1 cellular context compared by ENCODE assay signal in the genomic region with DNA sequence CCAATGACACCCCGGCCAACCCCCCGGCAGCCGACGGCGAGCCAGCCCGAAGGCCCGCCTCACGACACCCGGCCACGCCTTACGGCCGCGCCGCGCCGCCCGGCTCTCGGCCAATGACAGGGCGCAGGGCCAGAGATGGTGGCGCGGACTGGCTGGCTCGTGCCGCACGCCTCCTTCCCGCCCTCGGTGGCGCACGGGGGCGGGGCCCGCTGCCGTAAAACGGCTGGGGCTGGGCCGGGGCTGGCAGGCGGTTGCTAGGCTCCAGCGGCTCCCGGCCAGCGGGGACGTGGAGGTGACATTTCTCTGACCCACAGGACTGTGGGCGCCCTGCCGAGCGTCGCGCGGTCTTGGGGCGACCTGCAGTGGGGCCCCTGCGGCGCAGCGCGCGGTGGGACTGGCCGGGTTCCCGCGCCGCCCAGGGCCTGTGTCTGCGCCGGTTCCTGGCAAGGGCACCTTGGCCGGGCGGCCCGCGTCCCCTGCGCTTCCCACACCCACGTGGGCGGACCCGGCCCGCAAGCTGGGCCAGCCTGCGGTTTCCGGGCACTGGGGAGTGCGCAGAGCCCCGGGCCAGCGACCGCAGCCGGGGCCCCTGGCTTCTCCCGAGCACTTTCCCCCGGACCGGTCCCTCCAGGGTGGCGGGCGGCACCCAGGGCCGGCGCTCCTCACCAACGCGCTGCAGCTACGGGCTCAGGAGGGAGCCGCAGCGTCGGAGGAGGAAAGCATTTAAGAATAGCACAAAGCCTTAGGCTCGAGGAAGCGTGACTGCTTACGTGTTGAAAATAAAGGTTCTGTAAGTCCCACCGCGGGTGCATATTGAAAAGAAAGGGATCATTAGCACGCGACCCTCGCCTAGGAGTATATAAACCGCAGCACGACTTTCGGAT.
A peak's percentile ranks its signal among the peaks of the same experiment; 100 is the strongest.
TF ChIP-seq lines count a peak whose summit lies in the region.

MPC1 (minus strand) TSS at position 8 of the 884 bp plus-strand sequence. CDS start 64 bp downstream, outside the sequence.

TF ChIP-seq in HepG2, 621 proteins besides CTCF, POLR2A, EP300 and RAD21 (continued from another document and continues in another):
- TF ChIP-seq ZNF496 (CRISPR knock-in tag; IDR thresholded peaks at IDR 0.05; ENCODE audit: insufficient replicate concordance) (no peak), ZNF337 (CRISPR knock-in tag; IDR thresholded peaks at IDR 0.05; ENCODE audit: borderline replicate concordance, low read depth) (0 out of 2 replicates have a peak, but pooled peaks have one; percentile 42), MAFG (CRISPR knock-in tag; IDR thresholded peaks at IDR 0.05) (no peak), PLRG1 (conservative IDR thresholded peaks at IDR 0.05) (no peak), BCL3 (CRISPR knock-in tag; IDR thresholded peaks at IDR 0.05) (peak; percentile 89), ZNF619 (CRISPR knock-in tag; IDR thresholded peaks at IDR 0.05) (peak; percentile 71; the same call in 1 of the 2 replicates), FLYWCH1 (CRISPR knock-in tag; IDR thresholded peaks at IDR 0.05) (no peak), ZNF10 (CRISPR knock-in tag; IDR thresholded peaks at IDR 0.05; ENCODE audit: borderline replicate concordance, low read depth) (no peak), GABPB1 (CRISPR knock-in tag; IDR thresholded peaks at IDR 0.05) (peak; percentile 80), MED1 (CRISPR knock-in tag; IDR thresholded peaks at IDR 0.05) (peak; percentile 88), KLF15 (CRISPR knock-in tag; IDR thresholded peaks at IDR 0.05; ENCODE audit: borderline replicate concordance) (peak; percentile 21; the same call in 1 of the 2 replicates), MLLT10 (CRISPR knock-in tag; IDR thresholded peaks at IDR 0.05) (no peak), ZNF251 (CRISPR knock-in tag; IDR thresholded peaks at IDR 0.05) (no peak), ZNF816 (CRISPR knock-in tag; IDR thresholded peaks at IDR 0.05; ENCODE audit: borderline replicate concordance) (no peak), ZNF446 (CRISPR knock-in tag; IDR thresholded peaks at IDR 0.05) (no peak), ZNF205 (CRISPR knock-in tag; IDR thresholded peaks at IDR 0.05) (peak; percentile 60), MEF2D (CRISPR knock-in tag; IDR thresholded peaks at IDR 0.05) (no peak), MEIS2 (CRISPR knock-in tag; IDR thresholded peaks at IDR 0.05) (peak; percentile 91), E2F5 (CRISPR knock-in tag; conservative IDR thresholded peaks at IDR 0.05) (peak; percentile 99), BRD4 (CRISPR knock-in tag; IDR thresholded peaks at IDR 0.05) (peak; percentile 47), RAD51 (IDR thresholded peaks at IDR 0.05; ENCODE audit: borderline replicate concordance) (no peak), PRPF4 (IDR thresholded peaks at IDR 0.05; ENCODE audit: low read depth, low read length, poor library complexity, severe bottlenecking) (no peak), ASH2L (IDR thresholded peaks at IDR 0.05; ENCODE audit: insufficient read length, low read depth, low read length) (peak; percentile 85), DZIP1 (CRISPR knock-in tag; IDR thresholded peaks at IDR 0.05) (peak; percentile 48), RXRA (CRISPR knock-in tag; IDR thresholded peaks at IDR 0.05) (no peak; the same call in 1 of the 2 replicates), ZNF280D (CRISPR knock-in tag; IDR thresholded peaks at IDR 0.05) (no peak)
- TF ChIP-seq, protein P1, sequence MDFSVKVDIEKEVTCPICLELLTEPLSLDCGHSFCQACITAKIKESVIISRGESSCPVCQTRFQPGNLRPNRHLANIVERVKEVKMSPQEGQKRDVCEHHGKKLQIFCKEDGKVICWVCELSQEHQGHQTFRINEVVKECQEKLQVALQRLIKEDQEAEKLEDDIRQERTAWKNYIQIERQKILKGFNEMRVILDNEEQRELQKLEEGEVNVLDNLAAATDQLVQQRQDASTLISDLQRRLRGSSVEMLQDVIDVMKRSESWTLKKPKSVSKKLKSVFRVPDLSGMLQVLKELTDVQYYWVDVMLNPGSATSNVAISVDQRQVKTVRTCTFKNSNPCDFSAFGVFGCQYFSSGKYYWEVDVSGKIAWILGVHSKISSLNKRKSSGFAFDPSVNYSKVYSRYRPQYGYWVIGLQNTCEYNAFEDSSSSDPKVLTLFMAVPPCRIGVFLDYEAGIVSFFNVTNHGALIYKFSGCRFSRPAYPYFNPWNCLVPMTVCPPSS (IDR thresholded peaks at IDR 0.05), result no peak
- TF ChIP-seq, protein P2, sequence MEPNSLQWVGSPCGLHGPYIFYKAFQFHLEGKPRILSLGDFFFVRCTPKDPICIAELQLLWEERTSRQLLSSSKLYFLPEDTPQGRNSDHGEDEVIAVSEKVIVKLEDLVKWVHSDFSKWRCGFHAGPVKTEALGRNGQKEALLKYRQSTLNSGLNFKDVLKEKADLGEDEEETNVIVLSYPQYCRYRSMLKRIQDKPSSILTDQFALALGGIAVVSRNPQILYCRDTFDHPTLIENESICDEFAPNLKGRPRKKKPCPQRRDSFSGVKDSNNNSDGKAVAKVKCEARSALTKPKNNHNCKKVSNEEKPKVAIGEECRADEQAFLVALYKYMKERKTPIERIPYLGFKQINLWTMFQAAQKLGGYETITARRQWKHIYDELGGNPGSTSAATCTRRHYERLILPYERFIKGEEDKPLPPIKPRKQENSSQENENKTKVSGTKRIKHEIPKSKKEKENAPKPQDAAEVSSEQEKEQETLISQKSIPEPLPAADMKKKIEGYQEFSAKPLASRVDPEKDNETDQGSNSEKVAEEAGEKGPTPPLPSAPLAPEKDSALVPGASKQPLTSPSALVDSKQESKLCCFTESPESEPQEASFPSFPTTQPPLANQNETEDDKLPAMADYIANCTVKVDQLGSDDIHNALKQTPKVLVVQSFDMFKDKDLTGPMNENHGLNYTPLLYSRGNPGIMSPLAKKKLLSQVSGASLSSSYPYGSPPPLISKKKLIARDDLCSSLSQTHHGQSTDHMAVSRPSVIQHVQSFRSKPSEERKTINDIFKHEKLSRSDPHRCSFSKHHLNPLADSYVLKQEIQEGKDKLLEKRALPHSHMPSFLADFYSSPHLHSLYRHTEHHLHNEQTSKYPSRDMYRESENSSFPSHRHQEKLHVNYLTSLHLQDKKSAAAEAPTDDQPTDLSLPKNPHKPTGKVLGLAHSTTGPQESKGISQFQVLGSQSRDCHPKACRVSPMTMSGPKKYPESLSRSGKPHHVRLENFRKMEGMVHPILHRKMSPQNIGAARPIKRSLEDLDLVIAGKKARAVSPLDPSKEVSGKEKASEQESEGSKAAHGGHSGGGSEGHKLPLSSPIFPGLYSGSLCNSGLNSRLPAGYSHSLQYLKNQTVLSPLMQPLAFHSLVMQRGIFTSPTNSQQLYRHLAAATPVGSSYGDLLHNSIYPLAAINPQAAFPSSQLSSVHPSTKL (CRISPR knock-in tag; IDR thresholded peaks at IDR 0.05), result no peak; the same call in none of the 2 replicates
- TF ChIP-seq, protein P3, sequence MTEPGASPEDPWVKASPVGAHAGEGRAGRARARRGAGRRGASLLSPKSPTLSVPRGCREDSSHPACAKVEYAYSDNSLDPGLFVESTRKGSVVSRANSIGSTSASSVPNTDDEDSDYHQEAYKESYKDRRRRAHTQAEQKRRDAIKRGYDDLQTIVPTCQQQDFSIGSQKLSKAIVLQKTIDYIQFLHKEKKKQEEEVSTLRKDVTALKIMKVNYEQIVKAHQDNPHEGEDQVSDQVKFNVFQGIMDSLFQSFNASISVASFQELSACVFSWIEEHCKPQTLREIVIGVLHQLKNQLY (CRISPR knock-in tag; IDR thresholded peaks at IDR 0.05), result no peak; the same call in 1 of the 2 replicates
- TF ChIP-seq, protein P4, sequence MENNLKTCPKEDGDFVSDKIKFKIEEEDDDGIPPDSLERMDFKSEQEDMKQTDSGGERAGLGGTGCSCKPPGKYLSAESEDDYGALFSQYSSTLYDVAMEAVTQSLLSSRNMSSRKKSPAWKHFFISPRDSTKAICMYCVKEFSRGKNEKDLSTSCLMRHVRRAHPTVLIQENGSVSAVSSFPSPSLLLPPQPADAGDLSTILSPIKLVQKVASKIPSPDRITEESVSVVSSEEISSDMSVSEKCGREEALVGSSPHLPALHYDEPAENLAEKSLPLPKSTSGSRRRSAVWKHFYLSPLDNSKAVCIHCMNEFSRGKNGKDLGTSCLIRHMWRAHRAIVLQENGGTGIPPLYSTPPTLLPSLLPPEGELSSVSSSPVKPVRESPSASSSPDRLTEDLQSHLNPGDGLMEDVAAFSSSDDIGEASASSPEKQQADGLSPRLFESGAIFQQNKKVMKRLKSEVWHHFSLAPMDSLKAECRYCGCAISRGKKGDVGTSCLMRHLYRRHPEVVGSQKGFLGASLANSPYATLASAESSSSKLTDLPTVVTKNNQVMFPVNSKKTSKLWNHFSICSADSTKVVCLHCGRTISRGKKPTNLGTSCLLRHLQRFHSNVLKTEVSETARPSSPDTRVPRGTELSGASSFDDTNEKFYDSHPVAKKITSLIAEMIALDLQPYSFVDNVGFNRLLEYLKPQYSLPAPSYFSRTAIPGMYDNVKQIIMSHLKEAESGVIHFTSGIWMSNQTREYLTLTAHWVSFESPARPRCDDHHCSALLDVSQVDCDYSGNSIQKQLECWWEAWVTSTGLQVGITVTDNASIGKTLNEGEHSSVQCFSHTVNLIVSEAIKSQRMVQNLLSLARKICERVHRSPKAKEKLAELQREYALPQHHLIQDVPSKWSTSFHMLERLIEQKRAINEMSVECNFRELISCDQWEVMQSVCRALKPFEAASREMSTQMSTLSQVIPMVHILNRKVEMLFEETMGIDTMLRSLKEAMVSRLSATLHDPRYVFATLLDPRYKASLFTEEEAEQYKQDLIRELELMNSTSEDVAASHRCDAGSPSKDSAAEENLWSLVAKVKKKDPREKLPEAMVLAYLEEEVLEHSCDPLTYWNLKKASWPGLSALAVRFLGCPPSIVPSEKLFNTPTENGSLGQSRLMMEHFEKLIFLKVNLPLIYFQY (CRISPR knock-in tag; IDR thresholded peaks at IDR 0.05; ENCODE audit: borderline replicate concordance), result peak; percentile 96; the same call in 1 of the 2 replicates
- TF ChIP-seq, protein P5, sequence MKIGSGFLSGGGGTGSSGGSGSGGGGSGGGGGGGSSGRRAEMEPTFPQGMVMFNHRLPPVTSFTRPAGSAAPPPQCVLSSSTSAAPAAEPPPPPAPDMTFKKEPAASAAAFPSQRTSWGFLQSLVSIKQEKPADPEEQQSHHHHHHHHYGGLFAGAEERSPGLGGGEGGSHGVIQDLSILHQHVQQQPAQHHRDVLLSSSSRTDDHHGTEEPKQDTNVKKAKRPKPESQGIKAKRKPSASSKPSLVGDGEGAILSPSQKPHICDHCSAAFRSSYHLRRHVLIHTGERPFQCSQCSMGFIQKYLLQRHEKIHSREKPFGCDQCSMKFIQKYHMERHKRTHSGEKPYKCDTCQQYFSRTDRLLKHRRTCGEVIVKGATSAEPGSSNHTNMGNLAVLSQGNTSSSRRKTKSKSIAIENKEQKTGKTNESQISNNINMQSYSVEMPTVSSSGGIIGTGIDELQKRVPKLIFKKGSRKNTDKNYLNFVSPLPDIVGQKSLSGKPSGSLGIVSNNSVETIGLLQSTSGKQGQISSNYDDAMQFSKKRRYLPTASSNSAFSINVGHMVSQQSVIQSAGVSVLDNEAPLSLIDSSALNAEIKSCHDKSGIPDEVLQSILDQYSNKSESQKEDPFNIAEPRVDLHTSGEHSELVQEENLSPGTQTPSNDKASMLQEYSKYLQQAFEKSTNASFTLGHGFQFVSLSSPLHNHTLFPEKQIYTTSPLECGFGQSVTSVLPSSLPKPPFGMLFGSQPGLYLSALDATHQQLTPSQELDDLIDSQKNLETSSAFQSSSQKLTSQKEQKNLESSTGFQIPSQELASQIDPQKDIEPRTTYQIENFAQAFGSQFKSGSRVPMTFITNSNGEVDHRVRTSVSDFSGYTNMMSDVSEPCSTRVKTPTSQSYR (CRISPR knock-in tag; IDR thresholded peaks at IDR 0.05; ENCODE audit: borderline replicate concordance), result no peak
